In the genomic region with DNA sequence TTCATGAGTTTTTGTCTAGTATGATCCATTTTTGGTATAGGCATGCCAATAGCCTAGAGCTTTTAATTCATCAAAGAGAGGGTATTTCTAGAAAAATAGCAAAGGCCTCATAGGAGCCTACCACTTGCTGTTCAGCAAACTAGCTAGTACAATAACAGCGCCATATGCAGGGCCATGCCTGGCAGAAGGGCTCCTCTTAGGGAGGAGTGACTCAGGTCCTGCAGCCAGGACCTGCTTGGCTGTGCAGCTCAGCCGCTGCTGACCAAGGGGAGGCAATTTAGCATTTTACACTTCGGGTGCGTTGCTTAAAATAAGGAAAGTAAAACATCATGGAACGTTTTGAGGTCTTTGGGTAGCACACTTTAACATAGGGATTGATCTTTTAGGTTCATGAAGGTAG, we compare ENCODE assay signal across 23 cellular contexts.
DNase-seq lines count a peak whose midpoint lies in the region; ATAC-seq, FAIRE-seq and TF ChIP-seq lines count a peak whose summit lies in the region.
"Had no signal": no experiment of that assay in that cellular context is flagged by ENCODE, and none has a peak within 500 bp of the region (broad histone marks: within the 10 kb centered on the region; RNA-seq: fewer than 3 reads in every experiment).

No MANE protein-coding gene starts in this region.

- H3K9me3 Mint-ChIP-seq in glutamatergic neuron (ENCODE audit: unreplicated experiment) = peaks cover 5% of the 10 kb centered on the region
- H3K9me3 Mint-ChIP-seq in CD4-positive, alpha-beta T cell = no peaks in the 10 kb centered on the region
- H3K9me3 Mint-ChIP-seq: CD4-positive, alpha-beta memory T cell had no signal

- no peak overlapping the region for H2AK9ac ChIP-seq in IMR-90 (replicated peaks; ENCODE audit: low read depth, low read length, poor library complexity)

- no peak overlapping the region for H3K14ac ChIP-seq in IMR-90 (replicated peaks; ENCODE audit: low read depth, low read length)

- no peak overlapping the region for H2AFZ ChIP-seq in IMR-90 (replicated peaks; ENCODE audit: low read length, poor library complexity)

- no peak overlapping the region for H3K4ac ChIP-seq in IMR-90 (ENCODE audit: low read depth, low read length)

- H2AK5ac ChIP-seq in IMR-90 (ENCODE audit: low read depth, low read length) = no peak overlapping the region

- H3K9me1 ChIP-seq in IMR-90 (ENCODE audit: insufficient read depth, low read length) = peaks cover 45% of the 10 kb centered on the region

- CTCF ChIA-PET in IMR-90 (lab: Yijun Ruan, JAX) = no interaction called here
- CTCF ChIA-PET in CD4-positive, alpha-beta T cell (lab: Charles Lee) = no interaction called here

- H3K27ac Mint-ChIP-seq in glutamatergic neuron (ENCODE audit: unreplicated experiment) = peak overlapping the region; percentile 95
- H3K27ac Mint-ChIP-seq in CD4-positive, alpha-beta T cell = no peak overlapping the region
- H3K27ac Mint-ChIP-seq: CD4-positive, alpha-beta memory T cell had no signal

- H3K27ac ChIP-seq in IMR-90 (ENCODE audit: insufficient read depth, low read length) (no peak overlapping the region; the same call in 1 of the 2 replicates), kidney (ENCODE audit: low read depth in 2 of 2, low read length in 2 of 2) (no peak overlapping the region)
- H3K27ac ChIP-seq in CD4-positive, alpha-beta T cell (ENCODE audit: low read depth, low read length) = no peak overlapping the region
- H3K27ac ChIP-seq: 22Rv1, BLaER1 had no signal

- in situ Hi-C loops in IMR-90 (cut with MboI; ENCODE audit: low sequenced_read_pairs) = no loop called here

- no peak for TF ChIP-seq CTCF in IMR-90 (conservative IDR thresholded peaks at IDR 0.05; ENCODE audit: low read depth, low read length)
- TF ChIP-seq CTCF in glutamatergic neuron (IDR thresholded peaks at IDR 0.05; ENCODE audit: partially characterized antibody, unreplicated experiment) = no peak
- TF ChIP-seq CTCF in CD4-positive, alpha-beta T cell (IDR thresholded peaks at IDR 0.05) = no peak
- TF ChIP-seq CTCF in kidney (IDR thresholded peaks at IDR 0.05; ENCODE audit: borderline replicate concordance, extremely low read depth, insufficient read depth) = no peak

- no peak for TF ChIP-seq POLR2A in IMR-90 (IDR thresholded peaks at IDR 0.05; ENCODE audit: low read depth, low read length)

- no peak overlapping the region for H2BK120ac ChIP-seq in IMR-90 (ENCODE audit: low read depth, low read length)

- peaks cover 45% of the 10 kb centered on the region for H3K4me1 ChIP-seq in IMR-90 (ENCODE audit: control insufficient read depth, insufficient read depth, low read length)
- H3K4me1 ChIP-seq in kidney (ENCODE audit: control insufficient read depth in 1 of 2, insufficient read depth in 1 of 2, low read depth in 1 of 2, low read length in 2 of 2) = peaks cover 0 to 7% of the 10 kb centered on the region in 2 donors
- H3K4me1 ChIP-seq: Caco-2 had no signal

- no peak for ATAC-seq in IMR-90 (ENCODE audit: low read depth)
- no peak for ATAC-seq in CD4-positive, alpha-beta T cell (ENCODE audit: poor library complexity)
- ATAC-seq: HCT116 had no signal

- peaks cover 67% of the 10 kb centered on the region for H3K4me1 Mint-ChIP-seq in glutamatergic neuron (ENCODE audit: low read depth, unreplicated experiment)
- H3K4me1 Mint-ChIP-seq in CD4-positive, alpha-beta T cell (ENCODE audit: low read depth) = no peaks in the 10 kb centered on the region
- H3K4me1 Mint-ChIP-seq: CD4-positive, alpha-beta memory T cell had no signal

- WGBS in IMR-90 (ENCODE audit: extremely low coverage in 2 of 2, insufficient read length in 1 of 2), 2 experiments = 100% methylated on average over 1 of the region's 5 CpGs; no CpG with 5 or more reads in 1 of the 2 experiments

- H3K27me3 ChIP-seq in IMR-90 (ENCODE audit: control insufficient read depth, insufficient read depth, low read length) = no peaks in the 10 kb centered on the region
- no peaks in the 10 kb centered on the region for H3K27me3 ChIP-seq in CD4-positive, alpha-beta T cell (ENCODE audit: control insufficient read depth, insufficient read depth, low read length)
- H3K27me3 ChIP-seq: BLaER1 had no signal

- H3K4me2 ChIP-seq in IMR-90 (ENCODE audit: low read depth, low read length) = no peak overlapping the region
- H3K4me2 ChIP-seq: BLaER1 had no signal

- H2BK5ac ChIP-seq in IMR-90 (ENCODE audit: low read depth, low read length, poor library complexity, severe bottlenecking) = peak overlapping the region; percentile 72

- FAIRE-seq in kidney (lab: Jason Lieb, UNC) = no peak
- FAIRE-seq: G401.6, GM12892, HTR-8/SVneo had no signal

- H4K8ac ChIP-seq in IMR-90 (ENCODE audit: low read depth in 2 of 2, low read length in 2 of 2) = no peak overlapping the region; a peak in 1 of 4 replicates

- no TSS peak for BruUV-seq in IMR-90 (replicated peaks; lab: Mats Ljungman, UMichigan)

- H3K4me3 ChIP-seq in IMR-90 (ENCODE audit: insufficient read depth, low read depth, low read length) (no peak overlapping the region), kidney (ENCODE audit: low read length in 2 of 2) (no peak overlapping the region)
- H3K4me3 ChIP-seq: BLaER1 had no signal

- intact Hi-C loops in IMR-90 (cut with micrococcal nuclease) = no loop called here
- intact Hi-C loops in CD4-positive, alpha-beta T cell (cut with DNase I, micrococcal nuclease) = no loop called here
- intact Hi-C loops in kidney (cut with DNase I) = no loop called here

- no peak overlapping the region; the same call in 1 of the 2 replicates for H3K23ac ChIP-seq in IMR-90 (ENCODE audit: low read depth, low read length)

- DNase-seq in NCI-H146 (lab: John Stamatoyannopoulos, UW) = peak; percentile 10
- DNase-seq in NCI-H146 treated with DMSO at 0.1 percent for 48 hours (lab: John Stamatoyannopoulos, UW; ENCODE audit: unreplicated experiment) = no peak
- no peak for DNase-seq in IMR-90
- DNase-seq in NCI-H69 (lab: John Stamatoyannopoulos, UW) = peak; percentile 83
- DNase-seq in glutamatergic neuron = peak; percentile 78
- DNase-seq in CD4-positive, alpha-beta T cell = no peak
- no peak for DNase-seq in activated T-cell treated with anti-CD3 and anti-CD28 coated beads, Interleukin-2, amount 50 U/mL, for 48 hours
- DNase-seq in kidney = no peak
- DNase-seq: ACHN; Caco-2; CD4-positive, alpha-beta memory T cell; DMS153; GOT3; NCI-H1930; NCI-H2171 treated with DMSO at 0.1 percent for 48 hours; NCI-H774; Right ventricle myocardium superior had no signal

- H3K9ac ChIP-seq in IMR-90 (ENCODE audit: low read depth, low read length) = no peak overlapping the region
- no peak overlapping the region for H3K9ac ChIP-seq in kidney (ENCODE audit: low read length in 2 of 2)
- H3K9ac ChIP-seq: BLaER1 had no signal

- H3K18ac ChIP-seq in IMR-90 (ENCODE audit: low read depth, low read length) = no peak overlapping the region

- H3K36me3 Mint-ChIP-seq in glutamatergic neuron (ENCODE audit: unreplicated experiment) = no peaks in the 10 kb centered on the region
- no peaks in the 10 kb centered on the region for H3K36me3 Mint-ChIP-seq in CD4-positive, alpha-beta T cell (ENCODE audit: low read depth)
- H3K36me3 Mint-ChIP-seq: CD4-positive, alpha-beta memory T cell had no signal

- H3K36me3 ChIP-seq in IMR-90 (ENCODE audit: control insufficient read depth, insufficient read depth, low read length) = peaks cover 17% of the 10 kb centered on the region
- H3K36me3 ChIP-seq in kidney (ENCODE audit: control insufficient read depth in 1 of 2, insufficient read depth in 2 of 2, low read length in 2 of 2) = no peaks in the 10 kb centered on the region
- H3K36me3 ChIP-seq: BLaER1 had no signal

- no peaks in the 10 kb centered on the region for H3K9me3 ChIP-seq in IMR-90 (ENCODE audit: control insufficient read depth, insufficient read depth, low read length)
- no peaks in the 10 kb centered on the region for H3K9me3 ChIP-seq in CD4-positive, alpha-beta T cell (ENCODE audit: control insufficient read depth, low read length)
- no peaks in the 10 kb centered on the region for H3K9me3 ChIP-seq in kidney (ENCODE audit: control insufficient read depth in 1 of 2, low read length in 2 of 2)
- H3K9me3 ChIP-seq: BLaER1, Caco-2 had no signal

- no peak for TF ChIP-seq RAD21 in IMR-90 (IDR thresholded peaks at IDR 0.05; ENCODE audit: low read length)

- H3K79me1 ChIP-seq in IMR-90 (ENCODE audit: low read depth in 1 of 2, low read length in 2 of 2) = peaks cover 3 to 42% of the 10 kb centered on the region in 2 experiments; a peak in 3 of 4 replicates

- H3K27me3 Mint-ChIP-seq in glutamatergic neuron (ENCODE audit: unreplicated experiment) = peaks cover 6% of the 10 kb centered on the region
- no peaks in the 10 kb centered on the region for H3K27me3 Mint-ChIP-seq in CD4-positive, alpha-beta T cell

- H3K56ac ChIP-seq in IMR-90 (ENCODE audit: extremely low read depth, insufficient read depth, low read length) = no peak overlapping the region

- no peak overlapping the region for H2BK15ac ChIP-seq in IMR-90 (ENCODE audit: low read depth, low read length)

- no peak overlapping the region for H4K5ac ChIP-seq in IMR-90 (ENCODE audit: low read depth, low read length)

- H4K20me1 ChIP-seq in IMR-90 (ENCODE audit: insufficient read depth, low read length) = peaks cover 97% of the 10 kb centered on the region

- H3K4me3 Mint-ChIP-seq in glutamatergic neuron (ENCODE audit: unreplicated experiment) = peak overlapping the region; percentile 83
- no peak overlapping the region for H3K4me3 Mint-ChIP-seq in CD4-positive, alpha-beta T cell
- H3K4me3 Mint-ChIP-seq: CD4-positive, alpha-beta memory T cell had no signal

- no peak overlapping the region for H2BK20ac ChIP-seq in IMR-90 (ENCODE audit: low read depth, low read length)

- POLR2A ChIA-PET in IMR-90 (lab: Charles Lee; ENCODE audit: unreplicated experiment) = no interaction called here
- POLR2A ChIA-PET in CD4-positive, alpha-beta T cell (lab: Charles Lee) = no interaction called here

- dilution Hi-C loops in IMR-90 (cut with HindIII; ENCODE audit: low sequenced_read_pairs, unreplicated experiment) = no loop called here

- no peak overlapping the region for H4K91ac ChIP-seq in IMR-90 (ENCODE audit: insufficient read depth, low read depth, low read length)

TF ChIP-seq in IMR-90, 13 proteins besides CTCF, POLR2A, EP300 and RAD21:
- no peak for TF ChIP-seq CEBPB (IDR thresholded peaks at IDR 0.05; ENCODE audit: low read depth, low read length)
- TF ChIP-seq RFX5 (IDR thresholded peaks at IDR 0.05; ENCODE audit: low read depth, low read length) = no peak
- no peak for TF ChIP-seq MXI1 (IDR thresholded peaks at IDR 0.05; ENCODE audit: borderline replicate concordance, low read depth, low read length)
- no peak for TF ChIP-seq BHLHE40 (IDR thresholded peaks at IDR 0.05; ENCODE audit: low read depth, low read length)

Comparison
In these comparisons a context has a peak if more than half of its experiments do, and no peak if none do; other contexts are left out.
1. DNase-seq: peak in NCI-H146 (single experiment), NCI-H69 (single experiment) and glutamatergic neuron (single experiment); none in NCI-H146 treated with DMSO at 0.1 percent for 48 hours (single experiment), IMR-90 (single experiment), CD4-positive, alpha-beta T cell (0 of 10), activated T-cell treated with anti-CD3 and anti-CD28 coated beads, Interleukin-2, amount 50 U/mL, for 48 hours (0 of 2) and kidney (single experiment).